Comparison of ENCODE assay signal across 14 cellular contexts in the genomic region with DNA sequence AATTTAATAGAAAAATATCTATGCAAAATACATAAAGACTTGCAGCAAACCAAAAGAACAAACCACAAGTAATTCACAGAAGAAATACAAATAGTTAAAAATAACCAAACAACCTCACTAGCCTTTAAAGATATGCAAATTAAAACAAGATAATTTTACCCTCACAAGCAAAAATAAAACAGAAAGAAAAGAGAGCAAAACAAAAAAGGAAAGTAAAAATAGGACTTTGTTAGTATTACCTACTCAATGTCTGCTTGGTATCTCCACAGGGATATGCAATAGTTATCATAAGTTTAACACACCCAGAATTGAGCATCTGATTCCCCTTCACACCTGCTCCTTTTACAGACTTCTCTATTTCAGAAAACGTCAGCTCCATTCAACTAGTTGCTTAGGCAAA.
DNase-seq lines count a peak whose midpoint lies in the region; ATAC-seq, FAIRE-seq and TF ChIP-seq lines count a peak whose summit lies in the region.
"Had no signal": no experiment of that assay in that cellular context is flagged by ENCODE, and none has a peak within 500 bp of the region (broad histone marks: within the 10 kb centered on the region; RNA-seq: fewer than 3 reads in every experiment).

No MANE protein-coding gene starts in this region.

- no peaks in the 10 kb centered on the region for H3K4me1 ChIP-seq in astrocyte (ENCODE audit: insufficient read depth, low read length)

- H3K27ac Mint-ChIP-seq in astrocyte (ENCODE audit: unreplicated experiment) = no peak overlapping the region
- H3K27ac Mint-ChIP-seq: activated CD4-positive, alpha-beta memory T cell treated with anti-CD3 and anti-CD28 coated beads, Interleukin-2, amount 10 ng/mL, durations not matched to agents 7 days and 5 days; activated naive CD8-positive, alpha-beta T cell treated with anti-CD3 and anti-CD28 coated beads, Interleukin-2, amount 50 U/mL, for 24 hours; endodermal cell; GM23338 had no signal

- H3K9ac ChIP-seq in astrocyte (ENCODE audit: low read length) = no peak overlapping the region

- H3K27me3 ChIP-seq in astrocyte (ENCODE audit: insufficient read depth, low read length) = no peaks in the 10 kb centered on the region
- no peaks in the 10 kb centered on the region for H3K27me3 ChIP-seq in brain microvascular endothelial cell (replicated peaks)
- H3K27me3 ChIP-seq: hepatocyte had no signal

- no peak overlapping the region for H2AFZ ChIP-seq in astrocyte (ENCODE audit: low read depth, low read length)
- H2AFZ ChIP-seq: GM23338, hepatocyte had no signal

- H3K4me3 ChIP-seq in astrocyte (ENCODE audit: insufficient read depth, low read depth, low read length) (no peak overlapping the region), brain microvascular endothelial cell (ENCODE audit: low read depth, low read length) (no peak overlapping the region)
- H3K4me3 ChIP-seq: GM23338, hepatocyte had no signal

- H4K20me1 ChIP-seq in astrocyte (ENCODE audit: insufficient read depth, low read length) = no peaks in the 10 kb centered on the region

- H3K9me3 Mint-ChIP-seq in astrocyte (ENCODE audit: unreplicated experiment) = no peaks in the 10 kb centered on the region
- H3K9me3 Mint-ChIP-seq: activated CD4-positive, alpha-beta memory T cell treated with anti-CD3 and anti-CD28 coated beads, Interleukin-2, amount 10 ng/mL, durations not matched to agents 7 days and 5 days; activated naive CD8-positive, alpha-beta T cell treated with anti-CD3 and anti-CD28 coated beads, Interleukin-2, amount 50 U/mL, for 24 hours; endodermal cell; GM23338 had no signal

- peak; percentile 45 for FAIRE-seq in astrocyte (lab: Jason Lieb, UNC)

- DNase-seq in astrocyte (ENCODE audit: low read depth) (no peak), pons (ENCODE audit: low spot score) (no peak), brain microvascular endothelial cell (no peak), dedifferentiated amniotic fluid mesenchymal stem cell (ENCODE audit: extremely low spot score) (no peak)
- no peak for DNase-seq in stimulated activated CD4-positive, alpha-beta T cell treated with anti-CD3 and anti-CD28 coated beads, Interleukin-12 subunit alpha, Interleukin-12 subunit beta, amount 100 ng/mL, for 4 hours
- DNase-seq: activated CD4-positive, alpha-beta memory T cell treated with anti-CD3 and anti-CD28 coated beads, Interleukin-2, amount 10 ng/mL, durations not matched to agents 7 days and 5 days; activated naive CD8-positive, alpha-beta T cell treated with anti-CD3 and anti-CD28 coated beads, Interleukin-2, amount 50 U/mL, for 24 hours; NCI-H510A had no signal

- H3K36me3 Mint-ChIP-seq in astrocyte (ENCODE audit: low read depth, unreplicated experiment) = no peaks in the 10 kb centered on the region

- no peaks in the 10 kb centered on the region for H3K4me1 Mint-ChIP-seq in astrocyte (ENCODE audit: low read depth, unreplicated experiment)
- H3K4me1 Mint-ChIP-seq: activated CD4-positive, alpha-beta memory T cell treated with anti-CD3 and anti-CD28 coated beads, Interleukin-2, amount 10 ng/mL, durations not matched to agents 7 days and 5 days; activated naive CD8-positive, alpha-beta T cell treated with anti-CD3 and anti-CD28 coated beads, Interleukin-2, amount 50 U/mL, for 24 hours had no signal

- no peak for TF ChIP-seq CTCF in astrocyte (IDR thresholded peaks at IDR 0.05; ENCODE audit: insufficient read depth, low read depth, low read length)
- TF ChIP-seq CTCF in brain microvascular endothelial cell (IDR thresholded peaks at IDR 0.05; ENCODE audit: low read depth, low read length, missing control alignments) = no peak

- no peak overlapping the region for H3K4me3 Mint-ChIP-seq in astrocyte (ENCODE audit: unreplicated experiment)
- H3K4me3 Mint-ChIP-seq: activated CD4-positive, alpha-beta memory T cell treated with anti-CD3 and anti-CD28 coated beads, Interleukin-2, amount 10 ng/mL, durations not matched to agents 7 days and 5 days; activated naive CD8-positive, alpha-beta T cell treated with anti-CD3 and anti-CD28 coated beads, Interleukin-2, amount 50 U/mL, for 24 hours; endodermal cell; GM23338 had no signal

- peak; percentile 13 for ATAC-seq in GM18868 (IDR thresholded peaks at IDR 0.05; ENCODE audit: unreplicated experiment)
- ATAC-seq in GM21619 (IDR thresholded peaks at IDR 0.05; ENCODE audit: unreplicated experiment) = peak; percentile 47
- peak; percentile 32 for ATAC-seq in HG03097 (IDR thresholded peaks at IDR 0.05; ENCODE audit: low FRiP score, unreplicated experiment)
- ATAC-seq: activated naive CD8-positive, alpha-beta T cell treated with anti-CD3 and anti-CD28 coated beads, Interleukin-2, amount 50 U/mL, for 24 hours had no signal

- H3K27me3 Mint-ChIP-seq in astrocyte (ENCODE audit: low read depth, unreplicated experiment) = no peaks in the 10 kb centered on the region
- H3K27me3 Mint-ChIP-seq: activated CD4-positive, alpha-beta memory T cell treated with anti-CD3 and anti-CD28 coated beads, Interleukin-2, amount 10 ng/mL, durations not matched to agents 7 days and 5 days; activated naive CD8-positive, alpha-beta T cell treated with anti-CD3 and anti-CD28 coated beads, Interleukin-2, amount 50 U/mL, for 24 hours had no signal

- no peaks in the 10 kb centered on the region for H3K79me2 ChIP-seq in astrocyte (ENCODE audit: insufficient read depth, low read length)
- H3K79me2 ChIP-seq: hepatocyte had no signal

- no peaks in the 10 kb centered on the region for H3K9me3 ChIP-seq in astrocyte (ENCODE audit: insufficient read depth, low read depth, low read length)

- in situ Hi-C loops in brain microvascular endothelial cell (cut with HindIII; ENCODE audit: low pct_ligation_motif_present, low sequenced_read_pairs) = no loop called here

- H3K36me3 ChIP-seq in astrocyte (ENCODE audit: insufficient read depth, low read length) (no peaks in the 10 kb centered on the region), brain microvascular endothelial cell (replicated peaks) (no peaks in the 10 kb centered on the region)

- no peak overlapping the region for H3K4me2 ChIP-seq in astrocyte (ENCODE audit: low read length)
- H3K4me2 ChIP-seq: GM23338, hepatocyte had no signal

- no peak overlapping the region for H3K27ac ChIP-seq in astrocyte (ENCODE audit: low read depth, low read length)
- no peak overlapping the region for H3K27ac ChIP-seq in brain microvascular endothelial cell
- H3K27ac ChIP-seq: hepatocyte had no signal
